Comparison of ENCODE assay signal across 20 cellular contexts in genomic region chr21:37047079-37047478, GRCh38. TPM values are rescaled to one million over a fixed set of nuclear protein-coding genes. Genes with fewer than 3 reads are reported as not detected.
DNase-seq lines count a peak whose midpoint lies in the region; ATAC-seq and TF ChIP-seq lines count a peak whose summit lies in the region.
"Had no signal": no experiment of that assay in that cellular context is flagged by ENCODE, and none has a peak within 500 bp of the region (broad histone marks: within the 10 kb centered on the region; RNA-seq: fewer than 3 reads in every experiment).

No MANE protein-coding gene starts in this region.

- H3K27ac Mint-ChIP-seq in Caco-2 (ENCODE audit: unreplicated experiment): peak overlapping the region; percentile 85
- H3K27ac Mint-ChIP-seq: activated CD4-positive, alpha-beta T cell treated with anti-CD3 and anti-CD28 coated beads, Interleukin-2, amount 10 ng/mL, durations not matched to agents 7 days and 5 days had no signal

- no peak for ATAC-seq in GM21528 (IDR thresholded peaks at IDR 0.05; ENCODE audit: low FRiP score, unreplicated experiment)
- ATAC-seq: left lung had no signal

- H3K4me3 ChIP-seq in Caco-2 (ENCODE audit: low read depth, low read length): no peak overlapping the region
- H3K4me3 ChIP-seq in HEK293 (ENCODE audit: low read depth, low read length): no peak overlapping the region
- H3K4me3 ChIP-seq in NT2/D1 (ENCODE audit: insufficient read length, low read depth): no peak overlapping the region
- H3K4me3 ChIP-seq: left lung had no signal

- no peaks in the 10 kb centered on the region for H3K27me3 Mint-ChIP-seq in Caco-2 (ENCODE audit: insufficient read depth, unreplicated experiment)

- CTCF ChIA-PET in Caco-2 (lab: Charles Lee) (no interaction called here), HEK293 (lab: Yijun Ruan, JAX) (interaction anchor here (0.6 kb wide), 1 partner anchor 53 kb away, joined by 3 read pairs; no protein-coding TSS in a partner anchor), RWPE1 (lab: Yijun Ruan, JAX) (no interaction called here)

- no peaks in the 10 kb centered on the region for H3K36me3 ChIP-seq in Caco-2 (ENCODE audit: control insufficient read depth, insufficient read depth, low read length)
- H3K36me3 ChIP-seq in HEK293 (ENCODE audit: control insufficient read depth in 2 of 2, insufficient read depth in 1 of 2, low read length in 2 of 2): no peaks in the 10 kb centered on the region
- no peaks in the 10 kb centered on the region for H3K36me3 ChIP-seq in NT2/D1 (ENCODE audit: insufficient read depth, insufficient read length, low read length)
- H3K36me3 ChIP-seq: left lung had no signal

- no peaks in the 10 kb centered on the region for H3K9me3 ChIP-seq in Caco-2
- H3K9me3 ChIP-seq in HEK293 (ENCODE audit: control insufficient read depth, insufficient read depth, low read depth, low read length): no peaks in the 10 kb centered on the region
- H3K9me3 ChIP-seq in NT2/D1 (ENCODE audit: insufficient read depth, low read length): no peaks in the 10 kb centered on the region
- H3K9me3 ChIP-seq: left lung had no signal

- POLR2A ChIA-PET in Caco-2 (lab: Charles Lee): no interaction called here
- POLR2A ChIA-PET in HEK293 (lab: Yijun Ruan, JAX): no interaction called here
- POLR2A ChIA-PET in RWPE1 (lab: Yijun Ruan, JAX; ENCODE audit: low non-redundant PET): no interaction called here

- H3K4me1 Mint-ChIP-seq in Caco-2 (ENCODE audit: low read depth, unreplicated experiment): peaks cover 8% of the 10 kb centered on the region

- H3K4me3 Mint-ChIP-seq in Caco-2 (ENCODE audit: unreplicated experiment): no peak overlapping the region
- H3K4me3 Mint-ChIP-seq: activated CD4-positive, alpha-beta T cell treated with anti-CD3 and anti-CD28 coated beads, Interleukin-2, amount 10 ng/mL, durations not matched to agents 7 days and 5 days had no signal

- DNase-seq in Caco-2 (peak; percentile 28 to 72), NT2/D1 (ENCODE audit: low read depth, low spot score) (no peak), islet precursor cell (peak; percentile 83), RWPE1 (ENCODE audit: low spot score) (no peak), NCI-H82 (lab: John Stamatoyannopoulos, UW) (no peak)
- no peak for DNase-seq in activated T-cell treated with anti-CD3 and anti-CD28 coated beads, Interleukin-2, amount 50 U/mL, for 1 hour
- DNase-seq: activated CD4-positive, alpha-beta T cell treated with anti-CD3 and anti-CD28 coated beads, Interleukin-2, amount 10 ng/mL, durations not matched to agents 7 days and 5 days; activated naive CD4-positive, alpha-beta T cell treated with Interleukin-2 at 50 U/mL for 16 hours; anterior cingulate cortex; COR-L47; foreskin fibroblast; Kasumi-1; left lung; NCI-H1694 treated with DMSO at 0.1 percent for 48 hours; NCI-H526 treated with DMSO at 0.1 percent for 48 hours; RPMI8226; stimulated activated CD4-positive, alpha-beta T cell treated with anti-CD3 and anti-CD28 coated beads, Interleukin-2, amount 100 ng/mL, for 48 hours had no signal

- H3K36me3 Mint-ChIP-seq in Caco-2 (ENCODE audit: insufficient read depth, unreplicated experiment): no peaks in the 10 kb centered on the region

- peak overlapping the region; percentile 37 for H3K9ac ChIP-seq in NT2/D1 (ENCODE audit: insufficient read length, low read depth)

- H3K27ac ChIP-seq in HEK293 (ENCODE audit: extremely low read depth, low read depth, low read length) (no peak overlapping the region), RWPE1 (no peak overlapping the region)
- H3K27ac ChIP-seq: left lung had no signal

- H3K4me1 ChIP-seq in Caco-2: peaks cover 15% of the 10 kb centered on the region
- H3K4me1 ChIP-seq in HEK293 (ENCODE audit: control insufficient read depth, insufficient read depth, low read length): no peaks in the 10 kb centered on the region
- peaks cover 21% of the 10 kb centered on the region for H3K4me1 ChIP-seq in NT2/D1 (ENCODE audit: insufficient read depth, insufficient read length)
- H3K4me1 ChIP-seq: left lung had no signal

- intact Hi-C loops in Caco-2 (cut with micrococcal nuclease; ENCODE audit: unreplicated experiment): no loop called here

- H3K27me3 ChIP-seq in Caco-2 (replicated peaks; ENCODE audit: control insufficient read depth, insufficient read depth, low read length): no peaks in the 10 kb centered on the region
- no peaks in the 10 kb centered on the region for H3K27me3 ChIP-seq in NT2/D1 (ENCODE audit: insufficient read depth, insufficient read length)
- H3K27me3 ChIP-seq: left lung had no signal

- no TSS peak for BruUV-seq in Caco-2 (replicated peaks; lab: Mats Ljungman, UMichigan)

- TF ChIP-seq CTCF in Caco-2 (IDR thresholded peaks at IDR 0.05; ENCODE audit: insufficient read depth in 1 of 2, low read depth in 1 of 2, low read length in 1 of 2, severe bottlenecking in 1 of 2, unreplicated experiment in 1 of 2) (no peak), HEK293 (tag by site-specific recombination; IDR thresholded peaks at IDR 0.05) (no peak), RWPE1 (conservative IDR thresholded peaks at IDR 0.05; ENCODE audit: low read depth) (no peak)

- H3K9me3 Mint-ChIP-seq in Caco-2 (ENCODE audit: unreplicated experiment): no peaks in the 10 kb centered on the region
- H3K9me3 Mint-ChIP-seq: activated CD4-positive, alpha-beta T cell treated with anti-CD3 and anti-CD28 coated beads, Interleukin-2, amount 10 ng/mL, durations not matched to agents 7 days and 5 days had no signal

TF ChIP-seq in HEK293, 187 proteins besides CTCF, POLR2A, EP300 and RAD21 (continues in another document):
- no peak for TF ChIP-seq TSHZ1 (tag by site-specific recombination; IDR thresholded peaks at IDR 0.05; ENCODE audit: borderline replicate concordance)
- no peak for TF ChIP-seq ZNF133 (tag by site-specific recombination; IDR thresholded peaks at IDR 0.05)
- no peak for TF ChIP-seq ZNF37A (tag by site-specific recombination; IDR thresholded peaks at IDR 0.05)
- TF ChIP-seq ZNF549 (tag by site-specific recombination; IDR thresholded peaks at IDR 0.05): no peak
- TF ChIP-seq BCL11B (tag by site-specific recombination; IDR thresholded peaks at IDR 0.05; ENCODE audit: low read depth): no peak
- TF ChIP-seq PRDM1 (tag by site-specific recombination; IDR thresholded peaks at IDR 0.05): no peak
- peak; percentile 59 for TF ChIP-seq ZNF398 (tag by site-specific recombination; IDR thresholded peaks at IDR 0.05)
- peak; percentile 71 for TF ChIP-seq EGR2 (tag by site-specific recombination; IDR thresholded peaks at IDR 0.05; ENCODE audit: low read depth)
- no peak for TF ChIP-seq ZBTB6 (tag by site-specific recombination; IDR thresholded peaks at IDR 0.05)
- TF ChIP-seq ZFHX2 (tag by site-specific recombination; conservative IDR thresholded peaks at IDR 0.05): peak; percentile 51; the same call in 1 of the 2 replicates
- no peak for TF ChIP-seq ZNF785 (tag by site-specific recombination; IDR thresholded peaks at IDR 0.05)
- 0 out of 2 replicates have a peak, but pooled peaks have one; percentile 25 for TF ChIP-seq KLF1 (tag by site-specific recombination; IDR thresholded peaks at IDR 0.05)
- TF ChIP-seq ZNF776 (tag by site-specific recombination; IDR thresholded peaks at IDR 0.05; ENCODE audit: borderline replicate concordance): no peak

RNA-seq across cellular contexts. Expression of gene PIGP, which starts 25.8 kb away (rescaled TPM):
- total RNA-seq in Caco-2 (2022): 22.3 and 23.4 TPM in 2 replicates

RNA-seq across cellular contexts. Expression of gene TTC3, which starts 26.0 kb away (rescaled TPM):
- 92.8 and 105 TPM in 2 replicates for total RNA-seq in Caco-2 (2022)

RNA-seq across cellular contexts. Expression of gene RIPPLY3, which starts 40.6 kb away (rescaled TPM):
- 0.91 and 1.2 TPM in 2 replicates for total RNA-seq in Caco-2 (2022)
- total RNA-seq: omental fat pad had no signal

Comparison
In these comparisons a context has a peak if more than half of its experiments do, and no peak if none do; other contexts are left out.
1. DNase-seq: peak in Caco-2 (2 of 2) and islet precursor cell (single experiment); none in NT2/D1 (single experiment), RWPE1 (single experiment), activated T-cell treated with anti-CD3 and anti-CD28 coated beads, Interleukin-2, amount 50 U/mL, for 1 hour (single experiment) and NCI-H82 (single experiment).